Comparison of ENCODE assay signal across 15 cellular contexts in the genomic region with DNA sequence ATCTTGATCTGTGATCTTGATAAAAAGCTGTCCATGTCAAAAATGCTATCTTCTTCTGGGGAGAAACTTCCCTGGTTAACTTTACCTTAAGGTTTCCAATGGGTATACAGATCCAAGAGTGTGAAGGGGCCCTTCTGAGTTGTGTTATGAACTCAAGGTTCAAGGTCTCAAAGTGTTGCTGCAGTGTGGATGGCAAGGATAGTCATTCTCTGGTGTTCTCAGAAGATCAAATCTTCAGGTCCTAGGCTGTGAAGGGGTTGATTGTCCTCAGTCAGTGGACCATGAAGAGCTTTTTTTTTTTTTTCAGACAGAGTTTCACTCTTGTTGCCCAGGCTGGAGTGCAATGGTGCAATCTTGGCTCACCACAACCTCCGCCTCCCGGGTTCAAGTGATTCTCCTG.
A peak's percentile ranks its signal among the peaks of the same experiment; 100 is the strongest.
DNase-seq lines count a peak whose midpoint lies in the region; ATAC-seq, FAIRE-seq and TF ChIP-seq lines count a peak whose summit lies in the region.
"Had no signal": no experiment of that assay in that cellular context is flagged by ENCODE, and none has a peak within 500 bp of the region (broad histone marks: within the 10 kb centered on the region; RNA-seq: fewer than 3 reads in every experiment).

No MANE protein-coding gene starts in this region.

- H3K27ac Mint-ChIP-seq in CD8-positive, alpha-beta memory T cell = no peak overlapping the region
- H3K27ac Mint-ChIP-seq: type B pancreatic cell had no signal

- no peaks in the 10 kb centered on the region for H3K27me3 ChIP-seq in HepG2 (ENCODE audit: control insufficient read depth in 1 of 2, insufficient read depth in 2 of 2, low read length in 2 of 2)
- no peaks in the 10 kb centered on the region for H3K27me3 ChIP-seq in right lobe of liver
- no peaks in the 10 kb centered on the region for H3K27me3 ChIP-seq in CD8-positive, alpha-beta memory T cell (ENCODE audit: insufficient read depth, low read length, poor library complexity, severe bottlenecking)

- H3K4me2 ChIP-seq in HepG2 (ENCODE audit: low read depth, low read length) = no peak overlapping the region

- 0 out of 3 replicates have a peak, but pooled peaks have one; percentile 22 for ATAC-seq in HepG2
- ATAC-seq in right lobe of liver = no peak
- ATAC-seq in GM21825 (IDR thresholded peaks at IDR 0.05; ENCODE audit: unreplicated experiment) = peak; percentile 91
- peak; percentile 56 for ATAC-seq in HG03469 (IDR thresholded peaks at IDR 0.05; ENCODE audit: unreplicated experiment)
- ATAC-seq in GM19395 (IDR thresholded peaks at IDR 0.05; ENCODE audit: unreplicated experiment) = no peak
- ATAC-seq: SK-N-SH treated with all-trans-retinoic acid at 6 μM for 48 hours had no signal

- no peak overlapping the region for H3K9ac ChIP-seq in HepG2 (ENCODE audit: insufficient read depth, low read depth, low read length)

- intact Hi-C loops in HepG2 (cut with micrococcal nuclease; ENCODE audit: unreplicated experiment) (no loop called here), right lobe of liver (cut with DNase I) (no loop called here)

- H3K4me3 ChIP-seq in HepG2 (replicated peaks in 1 of 3; ENCODE audit: insufficient read depth in 1 of 3, low read depth in 2 of 3, low read length in 3 of 3) = no peak overlapping the region
- no peak overlapping the region for H3K4me3 ChIP-seq in right lobe of liver
- H3K4me3 ChIP-seq in CD8-positive, alpha-beta memory T cell (ENCODE audit: low read length) = no peak overlapping the region
- H3K4me3 ChIP-seq: prostate gland had no signal

- DNase-seq in HepG2 (ENCODE audit: low spot score) (peak; percentile 56), right lobe of liver (no peak), NCI-H774 (lab: John Stamatoyannopoulos, UW) (no peak), AG08395 (ENCODE audit: low spot score) (no peak)
- no peak for DNase-seq in CD8-positive, alpha-beta memory T cell
- DNase-seq: Caco-2; glutamatergic neuron; NCI-H2081; stimulated activated CD4-positive, alpha-beta T cell treated with anti-CD3 and anti-CD28 coated beads, Interleukin-1b, Interleukin-23, amount 100 ng/mL, for 48 hours had no signal

- no peak for TF ChIP-seq CTCF in HepG2 (CRISPR knock-in tag; IDR thresholded peaks at IDR 0.05)
- TF ChIP-seq CTCF in right lobe of liver (IDR thresholded peaks at IDR 0.05) = no peak

- H3K9me3 ChIP-seq in HepG2 (ENCODE audit: low read length) (no peaks in the 10 kb centered on the region), right lobe of liver (no peaks in the 10 kb centered on the region)
- no peaks in the 10 kb centered on the region for H3K9me3 ChIP-seq in CD8-positive, alpha-beta memory T cell (ENCODE audit: low read length)
- H3K9me3 ChIP-seq: prostate gland had no signal

- POLR2A ChIA-PET in HepG2 (lab: Yijun Ruan, JAX) = no interaction called here
- POLR2A ChIA-PET in CD8-positive, alpha-beta memory T cell (lab: Charles Lee) = no interaction called here

- H3K27ac ChIP-seq in HepG2 (ENCODE audit: extremely low read length, insufficient read depth, low read length) = no peak overlapping the region
- H3K27ac ChIP-seq in right lobe of liver = no peak overlapping the region
- no peak overlapping the region for H3K27ac ChIP-seq in CD8-positive, alpha-beta memory T cell (ENCODE audit: low read depth, low read length)
- H3K27ac ChIP-seq: prostate gland had no signal

- H3K4me1 Mint-ChIP-seq in CD8-positive, alpha-beta memory T cell = peaks cover 0 to 4% (median 0%) of the 10 kb centered on the region in 3 donors

- CTCF ChIA-PET in HepG2 (lab: Yijun Ruan, JAX; ENCODE audit: low intra/inter-chr PET ratio, low total read pairs) = no interaction called here
- CTCF ChIA-PET in CD8-positive, alpha-beta memory T cell (lab: Charles Lee) = no interaction called here

- H3K36me3 Mint-ChIP-seq in CD8-positive, alpha-beta memory T cell = peaks cover 0 to 2% (median 0%) of the 10 kb centered on the region in 3 donors
- H3K36me3 Mint-ChIP-seq: type B pancreatic cell had no signal

- no peak overlapping the region for H2AFZ ChIP-seq in HepG2 (ENCODE audit: low read length)

- TF ChIP-seq RAD21 in HepG2 (CRISPR knock-in tag; IDR thresholded peaks at IDR 0.05) = no peak

- WGBS in HepG2 (ENCODE audit: low lambda C conversion rate) = 8% methylated on average over 2 of the region's 2 CpGs
- WGBS in right lobe of liver (ENCODE audit: insufficient coverage, low coverage, low lambda C conversion rate, missing lambda C conversion rate) = 94% methylated on average over 2 of the region's 2 CpGs

- no peaks in the 10 kb centered on the region for H3K9me3 Mint-ChIP-seq in CD8-positive, alpha-beta memory T cell

- H3K79me2 ChIP-seq in HepG2 (ENCODE audit: insufficient read depth, low read length) = no peaks in the 10 kb centered on the region

- peaks cover 0 to 3% of the 10 kb centered on the region in 2 donors for H3K27me3 Mint-ChIP-seq in CD8-positive, alpha-beta memory T cell
- H3K27me3 Mint-ChIP-seq: type B pancreatic cell had no signal

- in situ Hi-C loops in HepG2 (cut with HindIII; ENCODE audit: extremely low pct_ligation_motif_present, low pct_unique_long_range_greater_than_20kb) = no loop called here

- no peaks in the 10 kb centered on the region for H3K36me3 ChIP-seq in HepG2 (replicated peaks in 1 of 2; ENCODE audit: control insufficient read depth in 1 of 2, insufficient read depth in 2 of 2, low read length in 2 of 2)
- H3K36me3 ChIP-seq in right lobe of liver = no peaks in the 10 kb centered on the region
- no peaks in the 10 kb centered on the region for H3K36me3 ChIP-seq in CD8-positive, alpha-beta memory T cell (ENCODE audit: insufficient read depth, low read length)
- H3K36me3 ChIP-seq: prostate gland had no signal

- no peaks in the 10 kb centered on the region for H3K4me1 ChIP-seq in HepG2 (ENCODE audit: insufficient read depth, low read length)
- no peaks in the 10 kb centered on the region for H3K4me1 ChIP-seq in right lobe of liver
- no peaks in the 10 kb centered on the region for H3K4me1 ChIP-seq in CD8-positive, alpha-beta memory T cell (ENCODE audit: insufficient read depth, low read length)
- H3K4me1 ChIP-seq: Caco-2, prostate gland had no signal

- no peak overlapping the region for H3K4me3 Mint-ChIP-seq in CD8-positive, alpha-beta memory T cell
- H3K4me3 Mint-ChIP-seq: type B pancreatic cell had no signal

- TF ChIP-seq EP300 in HepG2 (IDR thresholded peaks at IDR 0.05; ENCODE audit: low read depth in 2 of 2, low read length in 2 of 2) (no peak), HepG2 (CRISPR knock-in tag; IDR thresholded peaks at IDR 0.05; ENCODE audit: borderline replicate concordance) (no peak)

- peak; percentile 15 for FAIRE-seq in HepG2 (lab: Jason Lieb, UNC)

- TF ChIP-seq POLR2A in HepG2 (IDR thresholded peaks at IDR 0.05; ENCODE audit: insufficient read depth in 1 of 2, low read depth in 2 of 2, low read length in 2 of 2) (no peak), right lobe of liver (IDR thresholded peaks at IDR 0.05) (no peak)

- BruUV-seq in HepG2 (replicated peaks; lab: Mats Ljungman, UMichigan) = no TSS peak

- no peaks in the 10 kb centered on the region for H4K20me1 ChIP-seq in HepG2 (ENCODE audit: insufficient read depth, low read length)

TF ChIP-seq in HepG2, 621 proteins besides CTCF, POLR2A, EP300 and RAD21 (continues in another document):
- TF ChIP-seq NCOA5 (CRISPR knock-in tag; IDR thresholded peaks at IDR 0.05) (no peak), ATF2 (CRISPR knock-in tag; IDR thresholded peaks at IDR 0.05) (no peak), ZNF7 (CRISPR knock-in tag; IDR thresholded peaks at IDR 0.05) (no peak), ZNF790 (CRISPR knock-in tag; IDR thresholded peaks at IDR 0.05; ENCODE audit: borderline replicate concordance) (no peak), ZNF205 (CRISPR knock-in tag; IDR thresholded peaks at IDR 0.05) (no peak), ZNF234 (CRISPR knock-in tag; conservative IDR thresholded peaks at IDR 0.05) (no peak), ZNF547 (CRISPR knock-in tag; IDR thresholded peaks at IDR 0.05) (no peak), GATAD1 (CRISPR knock-in tag; IDR thresholded peaks at IDR 0.05) (no peak), ZNF432 (CRISPR knock-in tag; IDR thresholded peaks at IDR 0.05; ENCODE audit: borderline replicate concordance) (no peak), HOXA3 (CRISPR knock-in tag; IDR thresholded peaks at IDR 0.05) (no peak)
- TF ChIP-seq, protein P1, sequence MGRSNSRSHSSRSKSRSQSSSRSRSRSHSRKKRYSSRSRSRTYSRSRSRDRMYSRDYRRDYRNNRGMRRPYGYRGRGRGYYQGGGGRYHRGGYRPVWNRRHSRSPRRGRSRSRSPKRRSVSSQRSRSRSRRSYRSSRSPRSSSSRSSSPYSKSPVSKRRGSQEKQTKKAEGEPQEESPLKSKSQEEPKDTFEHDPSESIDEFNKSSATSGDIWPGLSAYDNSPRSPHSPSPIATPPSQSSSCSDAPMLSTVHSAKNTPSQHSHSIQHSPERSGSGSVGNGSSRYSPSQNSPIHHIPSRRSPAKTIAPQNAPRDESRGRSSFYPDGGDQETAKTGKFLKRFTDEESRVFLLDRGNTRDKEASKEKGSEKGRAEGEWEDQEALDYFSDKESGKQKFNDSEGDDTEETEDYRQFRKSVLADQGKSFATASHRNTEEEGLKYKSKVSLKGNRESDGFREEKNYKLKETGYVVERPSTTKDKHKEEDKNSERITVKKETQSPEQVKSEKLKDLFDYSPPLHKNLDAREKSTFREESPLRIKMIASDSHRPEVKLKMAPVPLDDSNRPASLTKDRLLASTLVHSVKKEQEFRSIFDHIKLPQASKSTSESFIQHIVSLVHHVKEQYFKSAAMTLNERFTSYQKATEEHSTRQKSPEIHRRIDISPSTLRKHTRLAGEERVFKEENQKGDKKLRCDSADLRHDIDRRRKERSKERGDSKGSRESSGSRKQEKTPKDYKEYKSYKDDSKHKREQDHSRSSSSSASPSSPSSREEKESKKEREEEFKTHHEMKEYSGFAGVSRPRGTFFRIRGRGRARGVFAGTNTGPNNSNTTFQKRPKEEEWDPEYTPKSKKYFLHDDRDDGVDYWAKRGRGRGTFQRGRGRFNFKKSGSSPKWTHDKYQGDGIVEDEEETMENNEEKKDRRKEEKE (IDR thresholded peaks at IDR 0.05) = no peak

Comparison
In these comparisons a context has a peak if more than half of its experiments do, and no peak if none do; other contexts are left out.
1. ATAC-seq: peak in HepG2 (single experiment), GM21825 (single experiment) and HG03469 (single experiment); none in right lobe of liver (0 of 4) and GM19395 (single experiment).